In genomic region chr3:39281533-39281932, GRCh38 we compare ENCODE assay signal across 18 cellular contexts. TPM values are rescaled to one million over a fixed set of nuclear protein-coding genes. Genes with fewer than 3 reads are reported as not detected.
DNase-seq lines count a peak whose midpoint lies in the region; ATAC-seq and TF ChIP-seq lines count a peak whose summit lies in the region.
"Had no signal": no experiment of that assay in that cellular context is flagged by ENCODE, and none has a peak within 500 bp of the region (broad histone marks: within the 10 kb centered on the region; RNA-seq: fewer than 3 reads in every experiment).

No MANE protein-coding gene starts in this region.

- TF ChIP-seq CTCF in type B pancreatic cell (conservative IDR thresholded peaks at IDR 0.05): no peak

- no peaks in the 10 kb centered on the region for H3K36me3 Mint-ChIP-seq in activated naive CD4-positive, alpha-beta T cell treated with anti-CD3 and anti-CD28 coated beads, Interleukin-2, amount 50 U/mL, for 72 hours
- H3K36me3 Mint-ChIP-seq in activated naive CD4-positive, alpha-beta T cell treated with anti-CD3 and anti-CD28 coated beads for 36 hours (ENCODE audit: low read depth): no peaks in the 10 kb centered on the region
- H3K36me3 Mint-ChIP-seq in T-cell (no peaks in the 10 kb centered on the region), immature natural killer cell (peaks cover 30 to 37% (median 30%) of the 10 kb centered on the region in 3 donors), type B pancreatic cell (no peaks in the 10 kb centered on the region)

- ATAC-seq in activated naive CD4-positive, alpha-beta T cell treated with anti-CD3 and anti-CD28 coated beads, Interleukin-2, amount 50 U/mL, for 72 hours: no peak
- ATAC-seq in T-cell (replicated peaks in 1 of 4): no peak

- intact Hi-C loops in activated naive CD4-positive, alpha-beta T cell treated with anti-CD3 and anti-CD28 coated beads for 36 hours (cut with micrococcal nuclease): no loop called here

- POLR2A ChIA-PET in T-cell (lab: Charles Lee): interaction anchor here in 1 of 2 donors (0.7 kb wide), 1 partner anchor 12 kb away, joined by 3 read pairs; no protein-coding TSS in a partner anchor
- POLR2A ChIA-PET in HEK293T (lab: Yijun Ruan, JAX): no interaction called here

- CTCF ChIA-PET in activated naive CD4-positive, alpha-beta T cell treated with anti-CD3 and anti-CD28 coated beads for 36 hours (lab: Charles Lee): interaction anchor here (2.3 to 6.2 kb wide), 2 partner anchors 10 kb away, joined by 14 to 34 read pairs; no protein-coding TSS in a partner anchor
- CTCF ChIA-PET in T-cell (lab: Charles Lee): interaction anchor here in 1 of 2 donors (1.0 to 1.1 kb wide), 2 partner anchors 9 to 10 kb away, joined by 3 to 4 read pairs; no protein-coding TSS in a partner anchor
- CTCF ChIA-PET in HEK293T (lab: Yijun Ruan, JAX): interaction anchor here (1.1 to 1.7 kb wide), 2 partner anchors 8 to 10 kb away, joined by 3 to 5 read pairs; no protein-coding TSS in a partner anchor

- no peak for DNase-seq in activated naive CD4-positive, alpha-beta T cell treated with anti-CD3 and anti-CD28 coated beads, Interleukin-2, amount 50 U/mL, for 72 hours (ENCODE audit: low spot score in 2 of 2)
- DNase-seq in activated naive CD4-positive, alpha-beta T cell treated with anti-CD3 and anti-CD28 coated beads for 36 hours: no peak
- DNase-seq in T-cell (no peak), immature natural killer cell (no peak), type B pancreatic cell (ENCODE audit: extremely low spot score, unreplicated experiment) (no peak), HEK293T (ENCODE audit: extremely low spot score) (no peak), H7 (no peak)
- no peak for DNase-seq in stimulated activated naive CD4-positive, alpha-beta T cell treated with Interleukin-2 at 50 U/mL for 16 hours (lab: John Stamatoyannopoulos, UW)
- DNase-seq: activated effector memory CD4-positive, alpha-beta T cell treated with anti-CD3 and anti-CD28 coated beads, Interleukin-2, amount 50 U/mL, for 16 hours; cortex of kidney; GDM1; NCI-H1694; NCI-H345; SJCRH30 had no signal

- H3K4me3 Mint-ChIP-seq in activated naive CD4-positive, alpha-beta T cell treated with anti-CD3 and anti-CD28 coated beads for 36 hours: no peak overlapping the region
- H3K4me3 Mint-ChIP-seq in T-cell (peak overlapping the region; percentile 27 to 56 (median 49)), immature natural killer cell (peak overlapping the region; percentile 95 to 100 (median 99)), type B pancreatic cell (no peak overlapping the region)

- no peaks in the 10 kb centered on the region for H3K27me3 ChIP-seq in H7 (ENCODE audit: control insufficient read depth, insufficient read depth, low read length)
- H3K27me3 ChIP-seq: SJCRH30 had no signal

- H3K27ac Mint-ChIP-seq in activated naive CD4-positive, alpha-beta T cell treated with anti-CD3 and anti-CD28 coated beads, Interleukin-2, amount 50 U/mL, for 72 hours: peak overlapping the region; percentile 17 to 48
- no peak overlapping the region for H3K27ac Mint-ChIP-seq in activated naive CD4-positive, alpha-beta T cell treated with anti-CD3 and anti-CD28 coated beads for 36 hours
- H3K27ac Mint-ChIP-seq in T-cell: peak overlapping the region; percentile 39 to 44
- H3K27ac Mint-ChIP-seq in immature natural killer cell: peak overlapping the region; percentile 92 to 100 (median 97)
- H3K27ac Mint-ChIP-seq in type B pancreatic cell: peak overlapping the region; percentile 46

- no peaks in the 10 kb centered on the region for H3K36me3 ChIP-seq in H7 (replicated peaks; ENCODE audit: control insufficient read depth, insufficient read depth, low read length)
- H3K36me3 ChIP-seq: SJCRH30 had no signal

- peaks cover 6% of the 10 kb centered on the region for H3K4me1 Mint-ChIP-seq in activated naive CD4-positive, alpha-beta T cell treated with anti-CD3 and anti-CD28 coated beads for 36 hours (ENCODE audit: low read depth)
- H3K4me1 Mint-ChIP-seq in T-cell (peaks cover 11 to 35% (median 13%) of the 10 kb centered on the region in 3 donors), immature natural killer cell (peaks cover 57 to 63% of the 10 kb centered on the region in 2 donors), type B pancreatic cell (ENCODE audit: unreplicated experiment) (no peaks in the 10 kb centered on the region)

- H3K27me3 Mint-ChIP-seq in activated naive CD4-positive, alpha-beta T cell treated with anti-CD3 and anti-CD28 coated beads for 36 hours (ENCODE audit: low read depth): no peaks in the 10 kb centered on the region
- no peaks in the 10 kb centered on the region for H3K27me3 Mint-ChIP-seq in T-cell
- peaks cover 2 to 20% (median 8%) of the 10 kb centered on the region in 3 donors for H3K27me3 Mint-ChIP-seq in immature natural killer cell (ENCODE audit: low read depth in 3 of 3)
- H3K27me3 Mint-ChIP-seq in type B pancreatic cell: peaks cover 2% of the 10 kb centered on the region

- no peak overlapping the region for H3K4me3 ChIP-seq in H7 (ENCODE audit: insufficient read depth, low read depth, low read length)
- H3K4me3 ChIP-seq: SJCRH30 had no signal

- H3K9me3 Mint-ChIP-seq in activated naive CD4-positive, alpha-beta T cell treated with anti-CD3 and anti-CD28 coated beads, Interleukin-2, amount 50 U/mL, for 72 hours: no peaks in the 10 kb centered on the region
- H3K9me3 Mint-ChIP-seq in activated naive CD4-positive, alpha-beta T cell treated with anti-CD3 and anti-CD28 coated beads for 36 hours: no peaks in the 10 kb centered on the region
- H3K9me3 Mint-ChIP-seq in T-cell (no peaks in the 10 kb centered on the region), immature natural killer cell (peaks cover 0 to 3% (median 0%) of the 10 kb centered on the region in 6 donors), type B pancreatic cell (no peaks in the 10 kb centered on the region)

TF ChIP-seq in HEK293T, 16 proteins besides CTCF, POLR2A, EP300 and RAD21:
- TF ChIP-seq TARDBP (IDR thresholded peaks at IDR 0.05) (no peak), SP1 (IDR thresholded peaks at IDR 0.05) (no peak), FOXK2 (IDR thresholded peaks at IDR 0.05) (no peak), ARNT (IDR thresholded peaks at IDR 0.05) (no peak), NFRKB (IDR thresholded peaks at IDR 0.05) (no peak)

RNA-seq across cellular contexts. Expression of gene CX3CR1, which starts 1.7 kb away (rescaled TPM):
- under 1 TPM; 0.23 to 0.25 TPM for total RNA-seq in activated naive CD4-positive, alpha-beta T cell treated with anti-CD3 and anti-CD28 coated beads, Interleukin-2, amount 50 U/mL, for 72 hours
- not detected for total RNA-seq in activated naive CD4-positive, alpha-beta T cell treated with anti-CD3 and anti-CD28 coated beads for 36 hours
- total RNA-seq in T-cell (10 to 100 TPM in 1 of 5 donors, 1 to 10 TPM in 4; 1.9 to 23.8 (median 5.8) TPM), type B pancreatic cell (ENCODE audit: low replicate concordance) (0.21 TPM in 1 of 2 replicates, not detected in the other)
- polyA plus RNA-seq in immature natural killer cell: 1,000 to 10,000 TPM in 1 of 3 donors, 100 to 1,000 TPM in 2; 338 to 1,281 (median 522) TPM
- 0.03 and 1.0 TPM in 2 replicates for total RNA-seq in H7 (2014; rRNA removed; shearing (Covaris generic))
- total RNA-seq: glomerular endothelial cell, SJCRH30 had no signal
- polyA plus RNA-seq: neural cell had no signal

RNA-seq across cellular contexts. Expression of gene CCR8, which starts 48.0 kb away (rescaled TPM):
- under 1 TPM; 0.36 to 0.53 TPM for total RNA-seq in activated naive CD4-positive, alpha-beta T cell treated with anti-CD3 and anti-CD28 coated beads, Interleukin-2, amount 50 U/mL, for 72 hours
- total RNA-seq in activated naive CD4-positive, alpha-beta T cell treated with anti-CD3 and anti-CD28 coated beads for 36 hours: not detected
- total RNA-seq in T-cell: 1 to 10 TPM; 1.9 to 6.7 (median 2.8) TPM
- polyA plus RNA-seq in immature natural killer cell: 1 to 10 TPM in 2 of 3 donors, not detected in 1; 1.1 TPM
- total RNA-seq in type B pancreatic cell (ENCODE audit: low replicate concordance): 1.2 TPM in 1 of 2 replicates, not detected in the other
- total RNA-seq in H7 (2014; rRNA removed; shearing (Covaris generic)): 0.15 TPM in 1 of 2 replicates, not detected in the other
- total RNA-seq: astrocyte, glomerular endothelial cell, liver, SJCRH30 had no signal
- polyA plus RNA-seq: liver, neural cell had no signal

Comparison
In these comparisons a context has a peak if more than half of its experiments do, and no peak if none do; other contexts are left out.
1. H3K4me3 Mint-ChIP-seq: peak in T-cell (3 of 3) and immature natural killer cell (5 of 5); none in activated naive CD4-positive, alpha-beta T cell treated with anti-CD3 and anti-CD28 coated beads for 36 hours (single experiment) and type B pancreatic cell (single experiment).